Comparison of ENCODE assay signal across 8 cellular contexts in the genomic region with DNA sequence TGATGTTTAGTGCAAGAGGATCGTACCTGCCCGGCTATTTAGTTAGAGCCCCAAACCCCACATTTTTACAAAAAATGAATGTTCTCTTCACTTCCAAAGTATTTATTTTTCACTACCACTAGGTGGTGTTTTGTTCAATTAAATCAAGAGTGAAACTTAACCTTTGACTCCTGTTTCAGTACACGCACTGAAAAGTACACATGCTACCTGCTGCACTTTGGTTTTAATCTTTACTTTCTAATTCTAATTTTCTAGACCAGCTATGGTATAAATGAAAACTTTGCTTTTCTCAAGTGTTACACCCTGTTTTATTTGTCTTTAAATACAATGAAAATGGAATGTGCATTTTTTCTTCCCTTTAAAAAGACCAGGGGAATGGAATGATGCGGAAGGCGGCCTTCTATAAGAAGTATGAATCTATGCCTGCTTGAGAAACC. TPM values are rescaled to one million over a fixed set of nuclear protein-coding genes. Genes with fewer than 3 reads are reported as not detected.
DNase-seq lines count a peak whose midpoint lies in the region; ATAC-seq, FAIRE-seq and TF ChIP-seq lines count a peak whose summit lies in the region.

No MANE protein-coding gene starts in this region.

- TF ChIP-seq RAD21 in H1 (IDR thresholded peaks at IDR 0.05 in 1 of 2, conservative IDR thresholded peaks at IDR 0.05 in 1 of 2; ENCODE audit: low read depth in 2 of 2, low read length in 2 of 2), result peak; percentile 45 to 46

- H3K4me1 ChIP-seq in Peyer's patch, result no peaks in the 10 kb centered on the region
- no peaks in the 10 kb centered on the region for H3K4me1 ChIP-seq in H1 (replicated peaks in 1 of 4; ENCODE audit: control insufficient read depth in 3 of 4, insufficient read depth in 4 of 4, low read length in 3 of 4)
- no peaks in the 10 kb centered on the region for H3K4me1 ChIP-seq in parathyroid adenoma

- H3K9ac ChIP-seq in H1 (replicated peaks in 1 of 4; ENCODE audit: extremely low read depth in 1 of 4, low read depth in 3 of 4, low read length in 3 of 4), result no peak overlapping the region
- no peak overlapping the region for H3K9ac ChIP-seq in parathyroid adenoma

- H3K79me1 ChIP-seq in H1 (ENCODE audit: low read depth, low read length), result no peaks in the 10 kb centered on the region

- no peak overlapping the region for H3K23ac ChIP-seq in H1 (ENCODE audit: insufficient read length)

- H3K79me2 ChIP-seq in H1 (ENCODE audit: control insufficient read depth in 1 of 2, insufficient read depth in 2 of 2, low read length in 2 of 2) (no peaks in the 10 kb centered on the region), parathyroid adenoma (no peaks in the 10 kb centered on the region)

- H3K27me3 ChIP-seq in Peyer's patch, result no peaks in the 10 kb centered on the region
- no peaks in the 10 kb centered on the region for H3K27me3 ChIP-seq in H1 (replicated peaks in 1 of 4; ENCODE audit: control insufficient read depth in 3 of 4, extremely low read depth in 1 of 4, insufficient read depth in 3 of 4, low read length in 3 of 4)
- no peaks in the 10 kb centered on the region for H3K27me3 ChIP-seq in parathyroid adenoma (ENCODE audit: control insufficient read depth, insufficient read depth, low read length)

- H3K4me3 ChIP-seq in Peyer's patch (no peak overlapping the region), H1 (ENCODE audit: extremely low read depth in 1 of 4, insufficient read depth in 2 of 4, low read depth in 3 of 4, low read length in 4 of 4) (no peak overlapping the region), parathyroid adenoma (ENCODE audit: low read depth, low read length) (no peak overlapping the region)

- no peaks in the 10 kb centered on the region for H4K20me1 ChIP-seq in H1 (replicated peaks in 1 of 2; ENCODE audit: control insufficient read depth in 1 of 2, insufficient read depth in 2 of 2, low read length in 2 of 2)

- H3K23me2 ChIP-seq in H1 (ENCODE audit: low read depth, low read length), result no peaks in the 10 kb centered on the region

- no peak overlapping the region for H4K91ac ChIP-seq in H1 (replicated peaks; ENCODE audit: insufficient read length, low read length)

- peak; percentile 23 to 70 (median 64) for TF ChIP-seq CTCF in Peyer's patch (IDR thresholded peaks at IDR 0.05)
- peak in 2 of 3 experiments; percentile 23 to 38; a peak in 2 of 4 replicates for TF ChIP-seq CTCF in H1 (IDR thresholded peaks at IDR 0.05; ENCODE audit: control extremely low read depth in 1 of 3, insufficient read depth in 1 of 3, low read depth in 1 of 3, low read length in 3 of 3)
- peak; percentile 60 for TF ChIP-seq CTCF in parathyroid adenoma (IDR thresholded peaks at IDR 0.05)

- H2BK5ac ChIP-seq in H1 (ENCODE audit: low read depth, low read length), result no peak overlapping the region

- ATAC-seq in HG02798 (IDR thresholded peaks at IDR 0.05; ENCODE audit: poor library complexity, unreplicated experiment) (peak; percentile 57), GM21367 (IDR thresholded peaks at IDR 0.05; ENCODE audit: unreplicated experiment) (no peak)

- DNase-seq in NCI-H1436 treated with DMSO at 0.1 percent for 48 hours (lab: John Stamatoyannopoulos, UW), result peak; percentile 15
- no peak for DNase-seq in NCI-H1436 (lab: John Stamatoyannopoulos, UW)
- DNase-seq in Peyer's patch, result no peak
- DNase-seq in H1 (ENCODE audit: low read depth in 1 of 2, low spot score in 2 of 2), result no peak
- no peak for DNase-seq in iPS-NIHi7 (ENCODE audit: extremely low spot score)

- no peak for FAIRE-seq in H1 (lab: Jason Lieb, UNC)

- H2AK5ac ChIP-seq in H1 (ENCODE audit: low read depth, low read length), result no peak overlapping the region

- 61% methylated on average over 5 of the region's 5 CpGs; no CpG with 5 or more reads in 1 of the 2 experiments for WGBS in H1 (ENCODE audit: extremely low coverage in 1 of 2, insufficient coverage in 1 of 2, insufficient read length in 1 of 2, insufficient replicate concordance in 2 of 2, low coverage in 1 of 2, low lambda C conversion rate in 2 of 2, missing lambda C conversion rate in 1 of 2), 2 experiments

- H3K14ac ChIP-seq in H1 (ENCODE audit: insufficient read length), result no peak overlapping the region

- H3K27ac ChIP-seq in Peyer's patch (no peak overlapping the region), H1 (ENCODE audit: low read depth, low read length) (no peak overlapping the region), parathyroid adenoma (no peak overlapping the region)

- no peak overlapping the region for H3K18ac ChIP-seq in H1 (ENCODE audit: extremely low read depth, low read length)

- CTCF ChIA-PET in H1 (lab: Charles Lee; ENCODE audit: partially characterized antibody), result interaction anchor here (0.6 to 2.4 kb wide), 7 partner anchors 8 to 337 kb away, joined by 3 to 6 read pairs (median 3); no protein-coding TSS in a partner anchor

- H3K4me2 ChIP-seq in H1 (ENCODE audit: insufficient read depth in 1 of 2, low read depth in 2 of 2, low read length in 2 of 2), result no peak overlapping the region
- no peak overlapping the region for H3K4me2 ChIP-seq in parathyroid adenoma (ENCODE audit: low read length)

- no peak overlapping the region for H2BK12ac ChIP-seq in H1 (ENCODE audit: low read depth, low read length)

- no peak overlapping the region for H3K4ac ChIP-seq in H1 (replicated peaks; ENCODE audit: insufficient read length, low read depth, low read length)

- no peaks in the 10 kb centered on the region for H3K9me3 ChIP-seq in Peyer's patch
- no peaks in the 10 kb centered on the region for H3K9me3 ChIP-seq in H1 (ENCODE audit: insufficient read depth in 2 of 2, low read depth in 1 of 2, low read length in 1 of 2)
- no peaks in the 10 kb centered on the region for H3K9me3 ChIP-seq in parathyroid adenoma (ENCODE audit: control insufficient read depth, low read length)

- H4K5ac ChIP-seq in H1 (ENCODE audit: insufficient read length, low read depth, low read length), result no peak overlapping the region

- POLR2A ChIA-PET in H1 (lab: Charles Lee; ENCODE audit: partially characterized antibody), result no interaction called here

- TF ChIP-seq EP300 in H1 (IDR thresholded peaks at IDR 0.05; ENCODE audit: borderline replicate concordance in 1 of 2, low read depth in 2 of 2, low read length in 2 of 2), result no peak

- no peak overlapping the region for H4K8ac ChIP-seq in H1 (ENCODE audit: extremely low read depth, insufficient read depth, low read length)

- no peaks in the 10 kb centered on the region for H3K36me3 ChIP-seq in Peyer's patch
- H3K36me3 ChIP-seq in H1 (ENCODE audit: control insufficient read depth in 2 of 4, insufficient read depth in 4 of 4, low read length in 3 of 4), result no peaks in the 10 kb centered on the region
- H3K36me3 ChIP-seq in parathyroid adenoma (ENCODE audit: control insufficient read depth, insufficient read depth, low read length), result no peaks in the 10 kb centered on the region

- H2BK120ac ChIP-seq in H1 (replicated peaks; ENCODE audit: low read depth, low read length), result no peak overlapping the region

- no peak overlapping the region for H2BK20ac ChIP-seq in H1 (ENCODE audit: low read length)

- H3K56ac ChIP-seq in H1 (replicated peaks; ENCODE audit: insufficient read length, low read depth, low read length), result no peak overlapping the region

- TF ChIP-seq POLR2A in Peyer's patch (IDR thresholded peaks at IDR 0.05) (no peak), H1 (IDR thresholded peaks at IDR 0.05; ENCODE audit: control extremely low read depth in 1 of 2, low read depth in 2 of 2, low read length in 2 of 2) (no peak)

- H2BK15ac ChIP-seq in H1 (ENCODE audit: low read length), result no peak overlapping the region

- no peak overlapping the region for H2AFZ ChIP-seq in H1 (ENCODE audit: low read length)
- H2AFZ ChIP-seq in parathyroid adenoma, result peak overlapping the region; percentile 30

TF ChIP-seq in H1, 55 proteins besides CTCF, POLR2A, EP300 and RAD21 (continues in another document):
- TF ChIP-seq NRF1 (IDR thresholded peaks at IDR 0.05; ENCODE audit: low read depth, low read length) (no peak), JUN (IDR thresholded peaks at IDR 0.05; ENCODE audit: low read depth, low read length) (no peak), CBX5 (IDR thresholded peaks at IDR 0.05; ENCODE audit: low read depth, low read length) (no peak), TAF7 (optimal IDR thresholded peaks at IDR 0.05; ENCODE audit: borderline replicate concordance, low read depth, low read length) (no peak), ZNF274 (IDR thresholded peaks at IDR 0.05; ENCODE audit: borderline replicate concordance, extremely low read depth, low read length) (no peak), NANOG (IDR thresholded peaks at IDR 0.05; ENCODE audit: insufficient read depth, low read depth, low read length, poor library complexity, severe bottlenecking) (no peak), KDM4A (IDR thresholded peaks at IDR 0.05; ENCODE audit: low read depth, low read length, severe bottlenecking) (no peak), SP4 (IDR thresholded peaks at IDR 0.05; ENCODE audit: low read length) (no peak), ASH2L (IDR thresholded peaks at IDR 0.05; ENCODE audit: low read length) (no peak)
- TF ChIP-seq, protein P1, sequence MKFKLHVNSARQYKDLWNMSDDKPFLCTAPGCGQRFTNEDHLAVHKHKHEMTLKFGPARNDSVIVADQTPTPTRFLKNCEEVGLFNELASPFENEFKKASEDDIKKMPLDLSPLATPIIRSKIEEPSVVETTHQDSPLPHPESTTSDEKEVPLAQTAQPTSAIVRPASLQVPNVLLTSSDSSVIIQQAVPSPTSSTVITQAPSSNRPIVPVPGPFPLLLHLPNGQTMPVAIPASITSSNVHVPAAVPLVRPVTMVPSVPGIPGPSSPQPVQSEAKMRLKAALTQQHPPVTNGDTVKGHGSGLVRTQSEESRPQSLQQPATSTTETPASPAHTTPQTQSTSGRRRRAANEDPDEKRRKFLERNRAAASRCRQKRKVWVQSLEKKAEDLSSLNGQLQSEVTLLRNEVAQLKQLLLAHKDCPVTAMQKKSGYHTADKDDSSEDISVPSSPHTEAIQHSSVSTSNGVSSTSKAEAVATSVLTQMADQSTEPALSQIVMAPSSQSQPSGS (IDR thresholded peaks at IDR 0.05; ENCODE audit: low read length), result no peak
- TF ChIP-seq, protein P2, sequence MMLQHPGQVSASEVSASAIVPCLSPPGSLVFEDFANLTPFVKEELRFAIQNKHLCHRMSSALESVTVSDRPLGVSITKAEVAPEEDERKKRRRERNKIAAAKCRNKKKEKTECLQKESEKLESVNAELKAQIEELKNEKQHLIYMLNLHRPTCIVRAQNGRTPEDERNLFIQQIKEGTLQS (IDR thresholded peaks at IDR 0.05; ENCODE audit: insufficient read depth, low read depth, low read length), result no peak

RNA-seq across cellular contexts. Expression of a gene that starts 31.4 kb away (rescaled TPM):
- total RNA-seq in Peyer's patch, result 10 to 100 TPM in 2 of 4 donors, 1 to 10 TPM in 2; 3.4 to 60.2 (median 7.1) TPM
- 50.4 and 54.0 TPM in 2 replicates for total RNA-seq in H1 (2021; fragmentation: NEBNext Ultra II Directional; extraction: Animal tissue kit (Norgen Biotek cat#: 25700))
- 27.5 and 65.7 TPM in 2 replicates for polyA plus RNA-seq in H1 (2011; rRNA removed)
- 58.1 TPM for polyA plus RNA-seq in H1 (2011; cell fraction: cytosol; rRNA removed)
- 29.0 TPM for polyA plus RNA-seq in H1 (2011; cell fraction: nucleus; rRNA removed)
- 45.3 to 77.3 TPM (median 55.9 TPM) in 4 replicates for polyA plus RNA-seq in H1 (2012, experiment 1 of 2)
- 4.8 TPM for polyA plus RNA-seq in H1 (2012, experiment 2 of 2)
- 24.2 TPM for polyA plus RNA-seq in H1 (2013, experiment 1 of 2)
- 24.6 TPM for polyA plus RNA-seq in H1 (2013, experiment 2 of 2)
- polyA minus RNA-seq in H1 (2011; rRNA and poly(A)+ RNA removed), result 80.3 and 138 TPM in 2 replicates
- polyA minus RNA-seq in H1 (2011; cell fraction: cytosol; rRNA and poly(A)+ RNA removed), result 23.7 TPM
- polyA minus RNA-seq in H1 (2011; cell fraction: nucleus; rRNA and poly(A)+ RNA removed), result 85.2 TPM
